ENCODE assay signal across 8 cellular contexts in the genomic region with DNA sequence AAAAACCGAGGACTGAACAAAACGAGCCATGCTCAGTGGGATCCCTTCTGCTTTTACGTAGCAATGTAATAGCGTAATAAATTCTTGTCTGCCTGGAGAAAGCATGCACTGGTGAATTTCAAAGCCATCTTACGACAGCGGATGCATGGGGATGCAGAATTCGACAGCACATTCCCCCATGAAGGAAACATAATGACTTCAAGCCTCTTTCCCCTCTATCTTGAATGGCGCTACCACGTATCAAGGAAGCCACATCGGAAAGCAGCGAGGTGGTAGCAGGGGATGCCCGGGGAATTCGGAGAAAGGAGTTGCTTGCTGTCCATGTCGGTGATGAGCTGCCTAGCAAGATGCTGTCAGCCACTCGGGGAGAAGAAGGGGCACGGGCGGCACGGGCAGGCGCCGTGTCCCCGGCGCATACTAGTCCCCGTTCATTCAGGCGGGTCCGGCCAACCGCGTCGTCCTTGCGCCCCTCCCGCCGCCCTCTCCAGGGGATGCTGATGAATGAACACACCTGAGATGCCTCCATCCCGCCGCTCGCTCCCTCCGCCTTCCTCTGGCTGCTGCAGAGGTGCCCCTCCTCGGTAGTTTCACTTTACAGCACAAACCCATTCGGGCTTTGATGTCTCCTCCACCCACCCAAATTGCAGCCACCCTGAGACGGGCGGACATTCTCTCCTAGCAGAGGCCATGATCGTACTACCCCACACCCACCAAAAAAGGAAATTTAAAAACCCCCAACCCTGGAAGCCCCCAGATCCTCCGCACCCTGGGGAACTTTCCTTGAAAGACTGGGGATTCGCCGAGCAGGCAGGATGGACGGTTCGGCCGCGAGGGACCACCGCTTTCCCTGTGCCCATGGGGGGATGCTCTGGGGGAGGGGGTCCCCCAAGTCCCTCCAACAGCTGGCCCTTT. TPM values are rescaled to one million over a fixed set of nuclear protein-coding genes. Genes with fewer than 3 reads are reported as not detected.
DNase-seq lines count a peak whose midpoint lies in the region; ATAC-seq and TF ChIP-seq lines count a peak whose summit lies in the region.

No MANE protein-coding gene starts in this region.

- peak in 1 of 6 experiments; percentile 2 for TF ChIP-seq CTCF in Peyer's patch (IDR thresholded peaks at IDR 0.05)
- TF ChIP-seq CTCF in heart left ventricle (IDR thresholded peaks at IDR 0.05) = no peak
- TF ChIP-seq CTCF in vagina (IDR thresholded peaks at IDR 0.05) = no peak

- H3K36me3 ChIP-seq in Peyer's patch (no peaks in the 10 kb centered on the region), heart left ventricle (no peaks in the 10 kb centered on the region), vagina (no peaks in the 10 kb centered on the region)

- H3K9me3 Mint-ChIP-seq in activated naive CD8-positive, alpha-beta T cell (ENCODE audit: low read depth) = no peaks in the 10 kb centered on the region

- intact Hi-C loops in heart left ventricle (cut with DNase I) (loop anchor here in 8 of 10 donors (2.0 to 10.0 kb wide), 8 partner anchors 42 to 136 kb away; no protein-coding TSS in a partner anchor), posterior vena cava (cut with DNase I) (no loop called here), vagina (cut with DNase I) (no loop called here)

- ATAC-seq in GM21717 (IDR thresholded peaks at IDR 0.05; ENCODE audit: unreplicated experiment) (peak; percentile 29), heart left ventricle (peak in 3 of 4 donors; percentile 2 to 9 (median 5)), HG03571 (IDR thresholded peaks at IDR 0.05; ENCODE audit: unreplicated experiment) (no peak)

- H3K4me1 Mint-ChIP-seq in activated naive CD8-positive, alpha-beta T cell (ENCODE audit: low read depth) = peaks cover 12% of the 10 kb centered on the region

- no peaks in the 10 kb centered on the region for H3K36me3 Mint-ChIP-seq in activated naive CD8-positive, alpha-beta T cell

- peaks cover 0 to 18% (median 7%) of the 10 kb centered on the region in 4 donors for H3K4me1 ChIP-seq in Peyer's patch
- peaks cover 6 to 58% (median 33%) of the 10 kb centered on the region in 12 donors for H3K4me1 ChIP-seq in heart left ventricle
- H3K4me1 ChIP-seq in vagina = peaks cover 25% of the 10 kb centered on the region

- H3K27me3 ChIP-seq in Peyer's patch (no peaks in the 10 kb centered on the region), heart left ventricle (no peaks in the 10 kb centered on the region), vagina (no peaks in the 10 kb centered on the region)

- H3K4me3 Mint-ChIP-seq in activated naive CD8-positive, alpha-beta T cell = peak overlapping the region; percentile 98

- 0 to 2% (median 1%) methylated on average over 39 to 48 of the region's 48 CpGs for WGBS in heart left ventricle, 4 donors

- H3K4me3 ChIP-seq in Peyer's patch (peak overlapping the region; percentile 47 to 87 (median 71)), heart left ventricle (peak overlapping the region; percentile 82 to 99 (median 94)), vagina (peak overlapping the region; percentile 59 to 91)

- peaks cover 1% of the 10 kb centered on the region for H3K27me3 Mint-ChIP-seq in activated naive CD8-positive, alpha-beta T cell

- H3K27ac ChIP-seq in Peyer's patch (peak overlapping the region; percentile 59 to 94 (median 80)), heart left ventricle (peak overlapping the region; percentile 81 to 96 (median 90)), vagina (peak overlapping the region; percentile 78)

- H3K9me3 ChIP-seq in Peyer's patch (no peaks in the 10 kb centered on the region), heart left ventricle (no peaks in the 10 kb centered on the region), vagina (no peaks in the 10 kb centered on the region)

- no peak for TF ChIP-seq POLR2A in Peyer's patch (IDR thresholded peaks at IDR 0.05)
- no peak for TF ChIP-seq POLR2A in heart left ventricle (IDR thresholded peaks at IDR 0.05)
- no peak for TF ChIP-seq POLR2A in vagina (IDR thresholded peaks at IDR 0.05)

- DNase-seq in AG08396 (ENCODE audit: low spot score) (peak; percentile 52), Peyer's patch (peak; percentile 44 to 76 (median 71)), heart left ventricle (peak; percentile 46 to 68 (median 48)), posterior vena cava (ENCODE audit: low spot score) (peak; percentile 85), vagina (ENCODE audit: extremely low spot score in 2 of 2) (no peak)

- H3K27ac Mint-ChIP-seq in activated naive CD8-positive, alpha-beta T cell = no peak overlapping the region

RNA-seq across cellular contexts. Expression of a gene that starts 0.6 kb away (rescaled TPM):
- total RNA-seq in Peyer's patch (10 to 100 TPM; 34.3 to 57.1 (median 48.7) TPM), heart left ventricle (1,000 to 10,000 TPM in 5 of 9 donors, 100 to 1,000 TPM in 4; 380 to 1,440 (median 1,065) TPM), posterior vena cava (1,000 to 10,000 TPM; 1,013 to 1,390 TPM), vagina (116 TPM)
- polyA plus RNA-seq in heart left ventricle = 100 to 1,000 TPM; 355 to 380 TPM

Comparison
In these comparisons a context has a peak if more than half of its experiments do, and no peak if none do; other contexts are left out.
1. DNase-seq: peak in AG08396 (single experiment), Peyer's patch (3 of 3), heart left ventricle (5 of 5) and posterior vena cava (single experiment); none in vagina (0 of 2).
2. intact Hi-C loops: an anchor here in heart left ventricle (2.0 to 10.0 kb wide); none called in posterior vena cava and vagina.
3. Peak in every context shown above with its lines, with median percentiles within 50 percentile points of each other: H3K27ac ChIP-seq and H3K4me3 ChIP-seq.